Comparison of ENCODE assay signal across 8 cellular contexts in the genomic region with DNA sequence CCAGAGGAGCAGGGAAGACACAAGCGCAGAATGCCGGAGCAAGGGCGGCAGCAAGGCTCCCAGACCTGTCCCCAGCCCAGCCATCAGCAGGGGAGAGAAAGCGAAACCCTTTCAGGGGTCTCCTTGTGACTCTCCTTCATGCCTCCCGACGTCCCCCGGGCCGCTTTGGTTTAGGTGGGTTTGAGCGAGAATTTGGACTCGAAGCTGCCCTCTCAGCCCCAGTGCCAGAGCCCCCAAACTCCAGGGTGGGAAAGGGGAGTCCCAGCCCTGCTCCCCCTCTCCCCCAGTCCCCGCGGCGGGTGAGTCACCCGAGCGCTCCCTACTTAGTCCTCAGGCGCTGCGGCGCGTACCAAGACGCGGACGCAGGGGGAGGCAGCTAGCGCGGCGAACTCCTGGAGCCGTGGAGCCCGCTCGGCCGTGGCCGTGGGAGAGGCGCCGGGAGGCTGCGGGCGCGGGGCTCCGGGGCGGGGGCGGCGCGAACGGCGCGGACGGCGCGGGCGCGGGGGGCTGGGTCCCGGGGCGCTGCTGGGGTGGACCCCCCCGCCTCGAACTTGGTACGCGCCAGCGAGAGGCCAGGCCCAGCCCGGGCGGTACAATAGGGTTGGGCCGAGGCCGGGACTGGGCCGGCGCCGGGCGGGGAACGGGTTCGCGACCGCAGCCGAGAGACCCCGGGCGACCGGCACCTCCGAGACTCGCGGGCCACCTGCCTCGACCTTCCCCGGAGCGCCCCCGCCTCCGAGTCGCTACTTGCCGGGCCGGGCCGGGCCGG. TPM values are rescaled to one million over a fixed set of nuclear protein-coding genes. Genes with fewer than 3 reads are reported as not detected.
DNase-seq lines count a peak whose midpoint lies in the region; ATAC-seq and TF ChIP-seq lines count a peak whose summit lies in the region.

A gene (plus strand): TSS at position 601 of the 769 bp plus-strand sequence. CDS start 258 bp downstream, outside the sequence.

- no peaks in the 10 kb centered on the region for H3K36me3 ChIP-seq in CD4-positive, alpha-beta memory T cell (ENCODE audit: insufficient read depth, low read length)
- no peaks in the 10 kb centered on the region for H3K36me3 ChIP-seq in Peyer's patch

- intact Hi-C loops in CD4-positive, alpha-beta memory T cell (cut with micrococcal nuclease): loop anchor here (10.0 kb wide), 1 partner anchor 1539 kb away; a partner anchor contains a TSS

- POLR2A ChIA-PET in CD4-positive, alpha-beta memory T cell (lab: Charles Lee; ENCODE audit: partially characterized antibody): interaction anchor here (0.6 to 10.1 kb wide), 13 partner anchors 10 to 242 kb away, joined by 3 to 244 read pairs (median 5); a partner anchor contains a TSS
- POLR2A ChIA-PET in naive thymus-derived CD8-positive, alpha-beta T cell (lab: Charles Lee): interaction anchor here (0.6 to 10.1 kb wide), 13 partner anchors 8 to 256 kb away, joined by 3 to 227 read pairs (median 5); a partner anchor contains a TSS

- no peaks in the 10 kb centered on the region for H3K9me3 Mint-ChIP-seq in CD4-positive, alpha-beta memory T cell
- H3K9me3 Mint-ChIP-seq in naive thymus-derived CD8-positive, alpha-beta T cell: no peaks in the 10 kb centered on the region

- peak within 1 kb of the TSS; percentile 91 to 98 (median 94) for H3K27ac Mint-ChIP-seq in CD4-positive, alpha-beta memory T cell
- peak within 1 kb of the TSS; percentile 93 to 99 (median 95) for H3K27ac Mint-ChIP-seq in naive thymus-derived CD8-positive, alpha-beta T cell

- peaks cover 47 to 86% (median 64%) of the 10 kb centered on the region in 4 donors for H3K4me1 Mint-ChIP-seq in CD4-positive, alpha-beta memory T cell
- peaks cover 41 to 82% (median 74%) of the 10 kb centered on the region in 4 donors for H3K4me1 Mint-ChIP-seq in naive thymus-derived CD8-positive, alpha-beta T cell

- ATAC-seq in GM19455 (IDR thresholded peaks at IDR 0.05; ENCODE audit: unreplicated experiment): peak; percentile 57
- peak; percentile 68 to 79 for ATAC-seq in naive thymus-derived CD8-positive, alpha-beta T cell

- CTCF ChIA-PET in CD4-positive, alpha-beta memory T cell (lab: Charles Lee; ENCODE audit: partially characterized antibody): interaction anchor here (2.2 to 10.0 kb wide), 2 partner anchors 32 to 130 kb away, joined by 9 to 348 read pairs; no protein-coding TSS in a partner anchor

- peaks cover 8 to 27% of the 10 kb centered on the region in 2 donors for H3K36me3 Mint-ChIP-seq in CD4-positive, alpha-beta memory T cell
- H3K36me3 Mint-ChIP-seq in naive thymus-derived CD8-positive, alpha-beta T cell: peaks cover 0 to 2% (median 0%) of the 10 kb centered on the region in 3 donors

- peak within 1 kb of the TSS; percentile 91 to 97 for H3K4me3 ChIP-seq in CD4-positive, alpha-beta memory T cell (ENCODE audit: low read length in 2 of 2)
- peak within 1 kb of the TSS; percentile 98 to 100 (median 99) for H3K4me3 ChIP-seq in Peyer's patch

- H3K4me1 ChIP-seq in CD4-positive, alpha-beta memory T cell (ENCODE audit: insufficient read depth, low read length): peaks cover 75% of the 10 kb centered on the region
- peaks cover 0 to 54% (median 51%) of the 10 kb centered on the region in 4 donors for H3K4me1 ChIP-seq in Peyer's patch

- no peak for TF ChIP-seq CTCF in Peyer's patch (IDR thresholded peaks at IDR 0.05)

- TF ChIP-seq POLR2A in Peyer's patch (IDR thresholded peaks at IDR 0.05): peak; percentile 69 to 79

- H3K9me3 ChIP-seq in CD4-positive, alpha-beta memory T cell (ENCODE audit: control insufficient read depth in 1 of 2, low read length in 2 of 2): no peaks in the 10 kb centered on the region
- H3K9me3 ChIP-seq in Peyer's patch: no peaks in the 10 kb centered on the region

- H3K4me3 Mint-ChIP-seq in CD4-positive, alpha-beta memory T cell: peak within 1 kb of the TSS; percentile 85 to 97 (median 92)
- H3K4me3 Mint-ChIP-seq in naive thymus-derived CD8-positive, alpha-beta T cell: peak within 1 kb of the TSS; percentile 85 to 95 (median 93)

- H3K27me3 ChIP-seq in CD4-positive, alpha-beta memory T cell (ENCODE audit: insufficient read depth, low read length): no peaks in the 10 kb centered on the region
- no peaks in the 10 kb centered on the region for H3K27me3 ChIP-seq in Peyer's patch

- no peaks in the 10 kb centered on the region for H3K27me3 Mint-ChIP-seq in CD4-positive, alpha-beta memory T cell
- no peaks in the 10 kb centered on the region for H3K27me3 Mint-ChIP-seq in naive thymus-derived CD8-positive, alpha-beta T cell

- peak; percentile 88 to 94 (median 89) for DNase-seq in CD4-positive, alpha-beta memory T cell
- DNase-seq in HUDEP-2 (lab: John Stamatoyannopoulos, UW; ENCODE audit: unreplicated experiment in 76 of 76): peak in 73 of 76 experiments; percentile 18 to 94 (median 75)
- DNase-seq in Peyer's patch: peak; percentile 80 to 93 (median 93)
- peak; percentile 78 for DNase-seq in activated T-helper 1 cell treated with Interleukin-2 at 50 U/mL for 16 hours (ENCODE audit: low read depth)
- peak; percentile 82 for DNase-seq in fibroblast of gingiva (ENCODE audit: low read depth)
- DNase-seq in naive thymus-derived CD8-positive, alpha-beta T cell: peak; percentile 75 to 98 (median 82)
- peak; percentile 76 to 96 (median 88) for DNase-seq in stimulated activated naive CD4-positive, alpha-beta T cell (lab: John Stamatoyannopoulos, UW)

- peak within 1 kb of the TSS; percentile 96 for H3K27ac ChIP-seq in CD4-positive, alpha-beta memory T cell (ENCODE audit: low read depth, low read length)
- peak within 1 kb of the TSS; percentile 97 to 100 (median 98) for H3K27ac ChIP-seq in Peyer's patch

RNA-seq across cellular contexts. Expression of the gene that starts here (rescaled TPM):
- total RNA-seq in CD4-positive, alpha-beta memory T cell: 100 to 1,000 TPM; 221 to 222 TPM
- 10 to 100 TPM in 1 of 2 donors, 1 to 10 TPM in 1; 4.1 to 68.3 TPM for polyA plus RNA-seq in CD4-positive, alpha-beta memory T cell
- 10 to 100 TPM; 38.2 to 62.7 (median 46.4) TPM for total RNA-seq in Peyer's patch
- 100 to 1,000 TPM; 266 to 275 TPM for total RNA-seq in naive thymus-derived CD8-positive, alpha-beta T cell
- polyA plus RNA-seq in naive thymus-derived CD8-positive, alpha-beta T cell: 10 to 100 TPM; 13.3 to 67.1 (median 20.1) TPM

Comparison
In these comparisons a context has a peak if more than half of its experiments do, and no peak if none do; other contexts are left out.
1. Peak in every context shown above with its lines: DNase-seq, ATAC-seq, H3K4me3 ChIP-seq and H3K27ac ChIP-seq.